In genomic region chr10:69757206-69757552, GRCh38 we compare ENCODE assay signal across 16 cellular contexts. TPM values are rescaled to one million over a fixed set of nuclear protein-coding genes. Genes with fewer than 3 reads are reported as not detected.
DNase-seq lines count a peak whose midpoint lies in the region; ATAC-seq, FAIRE-seq and TF ChIP-seq lines count a peak whose summit lies in the region.
"Had no signal": no experiment of that assay in that cellular context is flagged by ENCODE, and none has a peak within 500 bp of the region (broad histone marks: within the 10 kb centered on the region; RNA-seq: fewer than 3 reads in every experiment).

No MANE protein-coding gene starts in this region.

- ATAC-seq in Panc1 = peak; percentile 36; the same call in 1 of the 2 replicates
- peak; percentile 49; the same call in 1 of the 3 replicates for ATAC-seq in K562
- ATAC-seq in upper lobe of left lung (ENCODE audit: low FRiP score in 2 of 2) = peak; percentile 6 to 8
- ATAC-seq in GM19455 (IDR thresholded peaks at IDR 0.05; ENCODE audit: unreplicated experiment) = no peak

- no peak overlapping the region for H3K9ac ChIP-seq in K562 (ENCODE audit: insufficient read depth in 1 of 2, low read depth in 2 of 2, low read length in 2 of 2)

- no peak for TF ChIP-seq RAD21 in K562 (CRISPR knock-in tag; conservative IDR thresholded peaks at IDR 0.05 in 1 of 2, IDR thresholded peaks at IDR 0.05 in 1 of 2)

- in situ Hi-C loops in Panc1 (cut with HindIII; ENCODE audit: low pct_unique_long_range_greater_than_20kb, low sequenced_read_pairs) (no loop called here), K562 (cut with MboI) (no loop called here)

- no peak for DNase-seq in Panc1 (ENCODE audit: low read depth, low spot score)
- no peak for DNase-seq in K562 (ENCODE audit: extremely low read depth in 1 of 4, low spot score in 3 of 4)
- no peak for DNase-seq in osteoblast (ENCODE audit: insufficient read length, low spot score, missing footprints)
- DNase-seq in upper lobe of left lung = no peak
- no peak for DNase-seq in NCI-H2107 (lab: John Stamatoyannopoulos, UW)
- no peak for DNase-seq in effector CD8-positive, alpha-beta T cell (lab: John Stamatoyannopoulos, UW)
- DNase-seq: COR-L47, DMS153, EL, MG63, NCI-H1092 treated with DMSO at 0.1 percent for 48 hours, NCI-H1694, NCI-H446, NCI-H774, SHP77 treated with DMSO at 0.1 percent for 48 hours had no signal

- intact Hi-C loops in Panc1 (cut with micrococcal nuclease; ENCODE audit: unreplicated experiment) = no loop called here
- intact Hi-C loops in K562 (cut with micrococcal nuclease) = no loop called here

- no peaks in the 10 kb centered on the region for H3K9me1 ChIP-seq in K562 (ENCODE audit: control insufficient read depth, insufficient read depth, low read length)

- TF ChIP-seq CTCF in Panc1 (IDR thresholded peaks at IDR 0.05) (no peak), K562 (IDR thresholded peaks at IDR 0.05 in 2 of 3, conservative IDR thresholded peaks at IDR 0.05 in 1 of 3; ENCODE audit: insufficient read depth in 2 of 3, low read depth in 1 of 3, low read length in 3 of 3) (no peak), osteoblast (IDR thresholded peaks at IDR 0.05; ENCODE audit: extremely low read depth, low read depth, low read length) (no peak), upper lobe of left lung (IDR thresholded peaks at IDR 0.05) (no peak)

- H4K20me1 ChIP-seq in K562 (replicated peaks; ENCODE audit: control insufficient read depth, insufficient read depth, low read length) = peaks cover 7% of the 10 kb centered on the region; the same call in 1 of the 2 replicates
- no peaks in the 10 kb centered on the region for H4K20me1 ChIP-seq in osteoblast (ENCODE audit: insufficient read depth, low read length)

- H3K4me1 ChIP-seq in Panc1 (ENCODE audit: control insufficient read depth, insufficient read depth, low read length) (no peaks in the 10 kb centered on the region), K562 (replicated peaks in 1 of 2; ENCODE audit: control insufficient read depth in 2 of 2, insufficient read depth in 2 of 2, low read length in 2 of 2) (no peaks in the 10 kb centered on the region; a peak in 1 of 5 replicates), osteoblast (ENCODE audit: insufficient read depth, low read length) (peaks cover 13% of the 10 kb centered on the region), upper lobe of left lung (peaks cover 0 to 11% (median 2%) of the 10 kb centered on the region in 4 donors)

- H3K27ac ChIP-seq in Panc1 (ENCODE audit: low read length) (no peak overlapping the region), K562 (ENCODE audit: extremely low read depth, low read depth, low read length) (no peak overlapping the region), osteoblast (ENCODE audit: low read depth, low read length) (peak overlapping the region; percentile 43), upper lobe of left lung (peak overlapping the region in 1 of 4 donors; percentile 19)

- H3K79me2 ChIP-seq in K562 (ENCODE audit: control insufficient read depth, insufficient read depth, low read length) (no peaks in the 10 kb centered on the region), osteoblast (ENCODE audit: insufficient read depth, low read length) (no peaks in the 10 kb centered on the region)

- BruUV-seq in Panc1 (replicated peaks; lab: Mats Ljungman, UMichigan) (no TSS peak), K562 (replicated peaks; lab: Mats Ljungman, UMichigan) (no TSS peak)

- POLR2A ChIA-PET in Panc1 (lab: Charles Lee) (no interaction called here), K562 (lab: Yijun Ruan, JAX) (interaction anchor here (1.0 kb wide), 1 partner anchor 31 kb away, joined by 6 read pairs; no protein-coding TSS in a partner anchor)

- TF ChIP-seq EP300 in K562 (IDR thresholded peaks at IDR 0.05; ENCODE audit: low read length) (no peak), upper lobe of left lung (IDR thresholded peaks at IDR 0.05) (no peak)

- TF ChIP-seq POLR2A in K562 (conservative IDR thresholded peaks at IDR 0.05) (no peak), upper lobe of left lung (IDR thresholded peaks at IDR 0.05) (no peak)

- WGBS in K562 (ENCODE audit: insufficient coverage, low coverage, missing lambda C conversion rate) = 15% methylated on average over 5 of the region's 5 CpGs
- 87 to 96% methylated on average over 3 to 5 of the region's 5 CpGs for WGBS in upper lobe of left lung, 2 donors

- no peak overlapping the region for H2AFZ ChIP-seq in K562 (ENCODE audit: low read depth, low read length)
- H2AFZ ChIP-seq in osteoblast (ENCODE audit: low read length) = peak overlapping the region; percentile 78

- no peak overlapping the region for H3K4me3 ChIP-seq in Panc1 (ENCODE audit: low read depth in 2 of 2, low read length in 2 of 2)
- H3K4me3 ChIP-seq in K562 = no peak overlapping the region
- no peak overlapping the region for H3K4me3 ChIP-seq in osteoblast (ENCODE audit: insufficient read depth, low read length)
- H3K4me3 ChIP-seq in upper lobe of left lung = no peak overlapping the region
- H3K4me3 ChIP-seq: MG63 had no signal

- no peaks in the 10 kb centered on the region for H3K9me3 ChIP-seq in Panc1 (ENCODE audit: control insufficient read depth, insufficient read depth, low read depth, low read length)
- no peaks in the 10 kb centered on the region for H3K9me3 ChIP-seq in K562 (replicated peaks; ENCODE audit: control insufficient read depth, insufficient read depth, low read depth, low read length)
- H3K9me3 ChIP-seq in osteoblast (ENCODE audit: low read depth, low read length) = no peaks in the 10 kb centered on the region
- H3K9me3 ChIP-seq in upper lobe of left lung = no peaks in the 10 kb centered on the region
- H3K9me3 ChIP-seq: MG63 had no signal

- CTCF ChIA-PET in Panc1 (lab: Charles Lee) = no interaction called here
- CTCF ChIA-PET in K562 (lab: Yijun Ruan, JAX; ENCODE audit: low intra/inter-chr PET ratio) = no interaction called here

- no peaks in the 10 kb centered on the region for H3K36me3 ChIP-seq in Panc1 (ENCODE audit: control insufficient read depth, insufficient read depth, low read length)
- no peaks in the 10 kb centered on the region for H3K36me3 ChIP-seq in K562 (ENCODE audit: control insufficient read depth, insufficient read depth, low read length)
- no peaks in the 10 kb centered on the region for H3K36me3 ChIP-seq in osteoblast (ENCODE audit: insufficient read depth, low read length)
- no peaks in the 10 kb centered on the region for H3K36me3 ChIP-seq in upper lobe of left lung
- H3K36me3 ChIP-seq: MG63 had no signal

- no peak for FAIRE-seq in K562 (lab: Jason Lieb, UNC)

- 0 out of 2 replicates have a peak, but pooled peaks cover 2% of the 10 kb centered on the region for H3K27me3 ChIP-seq in Panc1 (ENCODE audit: control insufficient read depth, insufficient read depth, low read length)
- H3K27me3 ChIP-seq in K562 (ENCODE audit: control insufficient read depth in 2 of 2, insufficient read depth in 2 of 2, low read length in 2 of 2) = peaks cover 12 to 42% of the 10 kb centered on the region in 2 experiments; a peak in 3 of 5 replicates
- peaks cover 13% of the 10 kb centered on the region for H3K27me3 ChIP-seq in osteoblast (ENCODE audit: insufficient read depth, low read length)
- H3K27me3 ChIP-seq in upper lobe of left lung = no peaks in the 10 kb centered on the region
- H3K27me3 ChIP-seq: MG63 had no signal

- no peak overlapping the region for H3K4me2 ChIP-seq in K562 (ENCODE audit: insufficient read depth, low read length)
- H3K4me2 ChIP-seq in osteoblast (ENCODE audit: insufficient read depth, low read length) = no peak overlapping the region

TF ChIP-seq in K562, 482 proteins besides CTCF, POLR2A, EP300 and RAD21 (continues in another document):
- TF ChIP-seq, protein P1, sequence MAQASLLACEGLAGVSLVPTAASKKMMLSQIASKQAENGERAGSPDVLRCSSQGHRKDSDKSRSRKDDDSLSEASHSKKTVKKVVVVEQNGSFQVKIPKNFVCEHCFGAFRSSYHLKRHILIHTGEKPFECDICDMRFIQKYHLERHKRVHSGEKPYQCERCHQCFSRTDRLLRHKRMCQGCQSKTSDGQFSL (CRISPR knock-in tag; IDR thresholded peaks at IDR 0.05) = no peak
- TF ChIP-seq, protein P1 (tag; IDR thresholded peaks at IDR 0.05) = no peak
- TF ChIP-seq ZNF146 (CRISPR knock-in tag; IDR thresholded peaks at IDR 0.05; ENCODE audit: unreplicated experiment) = no peak
- no peak for TF ChIP-seq SMAD3 (CRISPR knock-in tag; conservative IDR thresholded peaks at IDR 0.05)
- no peak for TF ChIP-seq TAF15 (IDR thresholded peaks at IDR 0.05; ENCODE audit: low read depth, low read length)
- TF ChIP-seq TAF1 (IDR thresholded peaks at IDR 0.05; ENCODE audit: control insufficient read depth, extremely low read depth, insufficient read depth, low read length, severe bottlenecking) = no peak

RNA-seq across cellular contexts. Expression of gene COL13A1, which starts 44.5 kb away (rescaled TPM):
- total RNA-seq in Panc1 (2021; ENCODE audit: unreplicated experiment) = 1.0 TPM
- 0.31 TPM for polyA plus RNA-seq in Panc1 (2012; ENCODE audit: insufficient read length)
- not detected in 2 replicates for total RNA-seq in K562 (2011; cell fraction: chromatin; rRNA removed; ENCODE audit: low replicate concordance)
- total RNA-seq in K562 (2011; cell fraction: nucleolus; rRNA removed) = not detected in 2 replicates
- not detected in 2 replicates for total RNA-seq in K562 (2011; cell fraction: nucleoplasm; rRNA removed)
- not detected in 2 replicates for total RNA-seq in K562 (2014; rRNA removed)
- total RNA-seq in K562 (2014; rRNA removed; fragmentation: Illumina TruSeq; extraction: Trizol) = not detected in 2 replicates
- total RNA-seq in K562 (2015; rRNA removed; fragmentation: Illumina TruSeq; extraction: Trizol) = not detected in 2 replicates
- not detected in 2 replicates for total RNA-seq in K562 (2021)
- not detected in 2 replicates for polyA plus RNA-seq in K562 (2011; rRNA removed)
- not detected in 2 replicates for polyA plus RNA-seq in K562 (2011; cell fraction: cytosol; rRNA removed)
- polyA plus RNA-seq in K562 (2011; cell fraction: nucleus; rRNA removed) = not detected in 2 replicates
- not detected in 2 replicates for polyA plus RNA-seq in K562 (2012)
- not detected in 2 replicates for polyA plus RNA-seq in K562 (2014; fragmentation: Illumina TruSeq; extraction: Trizol)
- polyA plus RNA-seq in K562 (2014; fragmentation: Nextera tagmentation; extraction: Ambion mirVana) = not detected
- not detected in 2 replicates for polyA plus RNA-seq in K562 (2014; rRNA removed)
- not detected in 2 replicates for polyA minus RNA-seq in K562 (2011; rRNA and poly(A)+ RNA removed)
- not detected in 2 replicates for polyA minus RNA-seq in K562 (2011; cell fraction: cytosol; rRNA and poly(A)+ RNA removed)
- not detected in 2 replicates for polyA minus RNA-seq in K562 (2011; cell fraction: nucleus; rRNA and poly(A)+ RNA removed)
- 1.1 and 1.8 TPM in 2 replicates for total RNA-seq in osteoblast
- total RNA-seq in upper lobe of left lung = 10 to 100 TPM in 3 of 6 donors, 1 to 10 TPM in 3; 4.3 to 21.2 (median 10.4) TPM
